ENCODE assay signal across 13 cellular contexts in genomic region chr5:135821061-135821781, GRCh38. TPM values are rescaled to one million over a fixed set of nuclear protein-coding genes. Genes with fewer than 3 reads are reported as not detected.
DNase-seq lines count a peak whose midpoint lies in the region; ATAC-seq and TF ChIP-seq lines count a peak whose summit lies in the region.
"Had no signal": no experiment of that assay in that cellular context is flagged by ENCODE, and none has a peak within 500 bp of the region (broad histone marks: within the 10 kb centered on the region; RNA-seq: fewer than 3 reads in every experiment).

No MANE protein-coding gene starts in this region.

- no peak for TF ChIP-seq CTCF in GM13977 (IDR thresholded peaks at IDR 0.05; ENCODE audit: extremely low read depth, insufficient read depth, missing control alignments)

- H3K27ac Mint-ChIP-seq in naive thymus-derived CD4-positive, alpha-beta T cell, result no peak overlapping the region
- H3K27ac Mint-ChIP-seq: activated naive CD8-positive, alpha-beta T cell treated with anti-CD3 and anti-CD28 coated beads, Interleukin-2, amount 10 ng/mL, durations not matched to agents 7 days and 5 days had no signal

- H3K4me1 Mint-ChIP-seq in naive thymus-derived CD4-positive, alpha-beta T cell, result peaks cover 0 to 2% (median 0%) of the 10 kb centered on the region in 7 donors
- H3K4me1 Mint-ChIP-seq: activated naive CD8-positive, alpha-beta T cell treated with anti-CD3 and anti-CD28 coated beads, Interleukin-2, amount 10 ng/mL, durations not matched to agents 7 days and 5 days had no signal

- in situ Hi-C loops in GM13977 (cut with MboI; ENCODE audit: low pct_unique_long_range_greater_than_20kb, low sequenced_read_pairs, unreplicated experiment), result no loop called here

- H3K9me3 ChIP-seq in naive thymus-derived CD4-positive, alpha-beta T cell (ENCODE audit: control insufficient read depth in 2 of 3, low read length in 3 of 3), result no peaks in the 10 kb centered on the region
- H3K9me3 ChIP-seq: esophagus squamous epithelium, neutrophil had no signal

- intact Hi-C loops in naive thymus-derived CD4-positive, alpha-beta T cell (cut with micrococcal nuclease), result no loop called here

- POLR2A ChIA-PET in naive thymus-derived CD4-positive, alpha-beta T cell (lab: Charles Lee), result no interaction called here

- H3K27ac ChIP-seq in naive thymus-derived CD4-positive, alpha-beta T cell (ENCODE audit: low read depth, low read length), result no peak overlapping the region
- H3K27ac ChIP-seq: esophagus squamous epithelium, neutrophil had no signal

- DNase-seq in GM13977 (ENCODE audit: low spot score) (peak; percentile 1), NCI-H1436 (lab: John Stamatoyannopoulos, UW) (peak; percentile 91), NCI-H748 (lab: John Stamatoyannopoulos, UW; ENCODE audit: unreplicated experiment) (peak; percentile 96)
- DNase-seq in naive thymus-derived CD4-positive, alpha-beta T cell, result no peak
- no peak for DNase-seq in NK-92 treated with Interleukin-12 subunit alpha and Interleukin-12 subunit beta, amount 100 ng/mL, for 24 hours (lab: John Stamatoyannopoulos, UW)
- DNase-seq: activated naive CD8-positive, alpha-beta T cell treated with anti-CD3 and anti-CD28 coated beads, Interleukin-2, amount 10 ng/mL, durations not matched to agents 7 days and 5 days; Calu3; esophagus squamous epithelium; SHP77 treated with DMSO at 0.1 percent for 48 hours had no signal

- no peaks in the 10 kb centered on the region for H3K36me3 ChIP-seq in naive thymus-derived CD4-positive, alpha-beta T cell (ENCODE audit: control insufficient read depth in 2 of 3, insufficient read depth in 3 of 3, low read length in 3 of 3)
- H3K36me3 ChIP-seq: esophagus squamous epithelium, neutrophil had no signal

- no peaks in the 10 kb centered on the region for H3K36me3 Mint-ChIP-seq in naive thymus-derived CD4-positive, alpha-beta T cell
- H3K36me3 Mint-ChIP-seq: activated naive CD8-positive, alpha-beta T cell treated with anti-CD3 and anti-CD28 coated beads, Interleukin-2, amount 10 ng/mL, durations not matched to agents 7 days and 5 days had no signal

- H3K27me3 Mint-ChIP-seq in naive thymus-derived CD4-positive, alpha-beta T cell, result peaks cover 0 to 19% (median 0%) of the 10 kb centered on the region in 5 donors

- H3K4me3 Mint-ChIP-seq in naive thymus-derived CD4-positive, alpha-beta T cell, result no peak overlapping the region
- H3K4me3 Mint-ChIP-seq: activated naive CD8-positive, alpha-beta T cell treated with anti-CD3 and anti-CD28 coated beads, Interleukin-2, amount 10 ng/mL, durations not matched to agents 7 days and 5 days had no signal

- ATAC-seq in naive thymus-derived CD4-positive, alpha-beta T cell, result peak; percentile 10
- ATAC-seq in HG02623 (IDR thresholded peaks at IDR 0.05; ENCODE audit: unreplicated experiment) (no peak), GM19463 (IDR thresholded peaks at IDR 0.05; ENCODE audit: unreplicated experiment) (no peak)

- no peak overlapping the region for H3K4me3 ChIP-seq in naive thymus-derived CD4-positive, alpha-beta T cell (ENCODE audit: low read length)
- H3K4me3 ChIP-seq: esophagus squamous epithelium, lung had no signal

- no peaks in the 10 kb centered on the region for H3K4me1 ChIP-seq in naive thymus-derived CD4-positive, alpha-beta T cell (ENCODE audit: control insufficient read depth in 2 of 2, insufficient read depth in 2 of 2, low read length in 2 of 2)

- no peaks in the 10 kb centered on the region for H3K9me3 Mint-ChIP-seq in naive thymus-derived CD4-positive, alpha-beta T cell
- H3K9me3 Mint-ChIP-seq: activated naive CD8-positive, alpha-beta T cell treated with anti-CD3 and anti-CD28 coated beads, Interleukin-2, amount 10 ng/mL, durations not matched to agents 7 days and 5 days had no signal

- CTCF ChIA-PET in naive thymus-derived CD4-positive, alpha-beta T cell (lab: Charles Lee), result no interaction called here

- no peaks in the 10 kb centered on the region for H3K27me3 ChIP-seq in naive thymus-derived CD4-positive, alpha-beta T cell (ENCODE audit: control insufficient read depth in 2 of 2, insufficient read depth in 2 of 2, low read length in 2 of 2)

RNA-seq across cellular contexts. Expression of gene SLC25A48, which starts 13.2 kb away (rescaled TPM):
- not detected for total RNA-seq in naive thymus-derived CD4-positive, alpha-beta T cell
- not detected for polyA plus RNA-seq in naive thymus-derived CD4-positive, alpha-beta T cell
- total RNA-seq: activated naive CD8-positive, alpha-beta T cell treated with anti-CD3 and anti-CD28 coated beads, Interleukin-2, amount 10 ng/mL, durations not matched to agents 7 days and 5 days; Calu3; lung had no signal
- polyA plus RNA-seq: lung had no signal

Comparison
In these comparisons a context has a peak if more than half of its experiments do, and no peak if none do; other contexts are left out.
1. DNase-seq: peak in GM13977 (single experiment), NCI-H1436 (single experiment) and NCI-H748 (single experiment); none in naive thymus-derived CD4-positive, alpha-beta T cell (0 of 9) and NK-92 treated with Interleukin-12 subunit alpha and Interleukin-12 subunit beta, amount 100 ng/mL, for 24 hours (single experiment).